In genomic region chr4:30720656-30721352, GRCh38 we compare ENCODE assay signal across 7 cellular contexts. TPM values are rescaled to one million over a fixed set of nuclear protein-coding genes. Genes with fewer than 3 reads are reported as not detected.
DNase-seq lines count a peak whose midpoint lies in the region; ATAC-seq and TF ChIP-seq lines count a peak whose summit lies in the region.

No MANE protein-coding gene starts in this region.

- intact Hi-C loops in mucosa of descending colon (cut with DNase I, micrococcal nuclease), result no loop called here

- TF ChIP-seq CTCF in GM20000 (IDR thresholded peaks at IDR 0.05; ENCODE audit: extremely low read depth, missing control alignments), result no peak
- TF ChIP-seq CTCF in mucosa of descending colon (IDR thresholded peaks at IDR 0.05), result no peak

- WGBS in urinary bladder, result under 1% methylated on average over 50 of the region's 51 CpGs

- H3K9me3 ChIP-seq in SJCRH30 (replicated peaks) (no peaks in the 10 kb centered on the region), mucosa of descending colon (no peaks in the 10 kb centered on the region)

- H3K27me3 ChIP-seq in SJCRH30, result no peaks in the 10 kb centered on the region

- peak; percentile 5 for ATAC-seq in mucosa of descending colon
- ATAC-seq in GM21723 (IDR thresholded peaks at IDR 0.05; ENCODE audit: unreplicated experiment), result no peak
- ATAC-seq in HG02610 (IDR thresholded peaks at IDR 0.05; ENCODE audit: unreplicated experiment), result no peak

- H3K4me3 ChIP-seq in SJCRH30 (peak overlapping the region; percentile 82), mucosa of descending colon (peak overlapping the region; percentile 6), urinary bladder (ENCODE audit: low read depth, low read length) (peak overlapping the region; percentile 67)

- DNase-seq in GM20000 (ENCODE audit: low spot score) (peak; percentile 37), SJCRH30 (peak; percentile 71 to 80), epithelial cell of prostate (ENCODE audit: low read depth, low spot score) (no peak), mucosa of descending colon (peak in 2 of 3 donors; percentile 13 to 51)

- peaks cover 42% of the 10 kb centered on the region for H3K36me3 ChIP-seq in SJCRH30
- H3K36me3 ChIP-seq in mucosa of descending colon (ENCODE audit: low read depth), result no peaks in the 10 kb centered on the region
- H3K36me3 ChIP-seq in urinary bladder (ENCODE audit: insufficient read depth), result no peaks in the 10 kb centered on the region

- H3K27ac ChIP-seq in SJCRH30, result peak overlapping the region; percentile 92
- H3K27ac ChIP-seq in epithelial cell of prostate, result peak overlapping the region; percentile 73
- H3K27ac ChIP-seq in urinary bladder (ENCODE audit: low read depth), result peak overlapping the region; percentile 42

- H3K4me1 ChIP-seq in SJCRH30 (0 out of 2 replicates have a peak, but pooled peaks cover under 1% of the 10 kb centered on the region), mucosa of descending colon (ENCODE audit: low read depth) (peaks cover 40% of the 10 kb centered on the region), urinary bladder (ENCODE audit: insufficient read depth) (no peaks in the 10 kb centered on the region)

RNA-seq across cellular contexts. Expression of gene PCDH7, which starts 0.6 kb away (rescaled TPM):
- total RNA-seq in SJCRH30 (2014; rRNA removed; shearing (Covaris generic)), result 135 and 150 TPM in 2 replicates
- total RNA-seq in mucosa of descending colon (100 to 1,000 TPM in 1 of 3 donors, 10 to 100 TPM in 1, 1 to 10 TPM in 1; 4.5 to 104 (median 10.6) TPM), urinary bladder (121 TPM)
- 45.3 TPM for polyA plus RNA-seq in urinary bladder

Comparison
In these comparisons a context has a peak if more than half of its experiments do, and no peak if none do; other contexts are left out.
1. H3K27ac ChIP-seq: peak in every context shown above with its lines; median percentile 92 in SJCRH30; 73 in epithelial cell of prostate; 42 in urinary bladder.
2. H3K4me3 ChIP-seq: peak in every context shown above with its lines; median percentile 82 in SJCRH30; 67 in urinary bladder; 6 in mucosa of descending colon.